In the genomic region with DNA sequence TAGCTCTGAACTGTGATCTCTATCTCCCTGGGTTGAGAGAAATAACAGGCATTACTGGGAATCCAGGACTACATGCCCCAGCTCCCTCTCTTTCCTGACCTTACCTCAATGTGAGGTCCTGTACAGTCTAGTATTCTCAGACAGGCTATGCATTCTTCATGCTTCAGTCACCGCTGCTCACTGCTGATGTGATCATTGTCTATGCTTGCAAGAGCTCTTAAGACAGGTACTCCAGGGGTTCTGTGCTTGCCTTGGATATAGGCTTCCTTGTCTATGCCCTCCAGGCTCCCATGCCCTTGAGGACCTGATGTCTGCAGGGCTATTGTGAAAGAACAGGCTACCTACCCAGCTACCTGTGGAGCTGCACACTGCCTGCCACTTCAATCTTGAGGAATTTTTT, we compare ENCODE assay signal across 1 cellular context.
TF ChIP-seq lines count a peak whose summit lies in the region.

No MANE protein-coding gene starts in this region.

TF ChIP-seq in SK-N-SH treated with all-trans-retinoic acid at 6 μM for 48 hours, 23 proteins besides CTCF, POLR2A, EP300 and RAD21 (continued from another document):
- TF ChIP-seq POU6F1 (CRISPR knock-in tag; IDR thresholded peaks at IDR 0.05; ENCODE audit: borderline replicate concordance, low read depth): no peak
- TF ChIP-seq ZNF8 (CRISPR knock-in tag; IDR thresholded peaks at IDR 0.05): no peak
- no peak for TF ChIP-seq ZC3H10 (CRISPR knock-in tag; IDR thresholded peaks at IDR 0.05)
